Comparison of ENCODE assay signal across 8 cellular contexts in genomic region chr17:8248751-8249607, GRCh38. TPM values are rescaled to one million over a fixed set of nuclear protein-coding genes. Genes with fewer than 3 reads are reported as not detected.
DNase-seq lines count a peak whose midpoint lies in the region; ATAC-seq and TF ChIP-seq lines count a peak whose summit lies in the region.

Gene PFAS (plus strand): TSS chr17:8249289. CDS start chr17:8253938, 4,649 bp downstream.

- peaks cover 24% of the 10 kb centered on the region for H3K4me1 Mint-ChIP-seq in activated T-helper 17 cell treated with anti-CD3 and anti-CD28 coated beads, Interleukin-2, amount 50 U/mL, for 72 hours
- peaks cover 32 to 56% (median 49%) of the 10 kb centered on the region in 4 donors for H3K4me1 Mint-ChIP-seq in naive thymus-derived CD8-positive, alpha-beta T cell
- H3K4me1 Mint-ChIP-seq in stimulated activated memory B cell treated with anti-CD40 and anti-IgM and Interleukin-4, amounts not matched to agents 10 μg/mL and 1 μg/mL and 100 μg/mL, for 72 hours: peaks cover 45% of the 10 kb centered on the region

- POLR2A ChIA-PET in naive thymus-derived CD8-positive, alpha-beta T cell (lab: Charles Lee): interaction anchor here (0.7 to 9.3 kb wide), 22 partner anchors 11 to 835 kb away, joined by 3 to 437 read pairs (median 8); partner anchors contain the start of genes BORCS6, HES7, RANGRF and SLC25A35

- no peaks in the 10 kb centered on the region for H3K9me3 Mint-ChIP-seq in activated T-helper 17 cell treated with anti-CD3 and anti-CD28 coated beads, Interleukin-2, amount 50 U/mL, for 72 hours
- no peaks in the 10 kb centered on the region for H3K9me3 Mint-ChIP-seq in naive thymus-derived CD8-positive, alpha-beta T cell
- no peaks in the 10 kb centered on the region for H3K9me3 Mint-ChIP-seq in stimulated activated memory B cell treated with anti-CD40 and anti-IgM and Interleukin-4, amounts not matched to agents 10 μg/mL and 1 μg/mL and 100 μg/mL, for 72 hours

- peak within 1 kb of the TSS; percentile 99 for H3K27ac Mint-ChIP-seq in activated T-helper 17 cell treated with anti-CD3 and anti-CD28 coated beads, Interleukin-2, amount 50 U/mL, for 72 hours
- peak within 1 kb of the TSS; percentile 99 to 100 (median 100) for H3K27ac Mint-ChIP-seq in naive thymus-derived CD8-positive, alpha-beta T cell
- H3K27ac Mint-ChIP-seq in stimulated activated memory B cell treated with anti-CD40 and anti-IgM and Interleukin-4, amounts not matched to agents 10 μg/mL and 1 μg/mL and 100 μg/mL, for 72 hours: peak within 1 kb of the TSS; percentile 99

- peak within 1 kb of the TSS; percentile 99 for H3K4me3 ChIP-seq in fibroblast of mammary gland (ENCODE audit: control insufficient read depth, low read depth, low read length)

- ATAC-seq in GM21717 (IDR thresholded peaks at IDR 0.05; ENCODE audit: unreplicated experiment): peak; percentile 35
- peak; percentile 63 for ATAC-seq in activated T-helper 17 cell treated with anti-CD3 and anti-CD28 coated beads, Interleukin-2, amount 50 U/mL, for 72 hours (replicated peaks)
- peak; percentile 43 to 60 for ATAC-seq in naive thymus-derived CD8-positive, alpha-beta T cell
- ATAC-seq in stimulated activated memory B cell treated with anti-CD40 and anti-IgM and Interleukin-4, amounts not matched to agents 10 μg/mL and 1 μg/mL and 100 μg/mL, for 72 hours: peak; percentile 74

- peak within 1 kb of the TSS; percentile 100 for H3K4me3 Mint-ChIP-seq in activated T-helper 17 cell treated with anti-CD3 and anti-CD28 coated beads, Interleukin-2, amount 50 U/mL, for 72 hours
- peak within 1 kb of the TSS; percentile 95 to 100 (median 100) for H3K4me3 Mint-ChIP-seq in naive thymus-derived CD8-positive, alpha-beta T cell
- H3K4me3 Mint-ChIP-seq in stimulated activated memory B cell treated with anti-CD40 and anti-IgM and Interleukin-4, amounts not matched to agents 10 μg/mL and 1 μg/mL and 100 μg/mL, for 72 hours: peak within 1 kb of the TSS; percentile 88

- no peak for TF ChIP-seq CTCF in fibroblast of mammary gland (conservative IDR thresholded peaks at IDR 0.05; ENCODE audit: control insufficient read depth, insufficient read depth, low read depth, low read length)

- peaks cover 59% of the 10 kb centered on the region for H3K36me3 Mint-ChIP-seq in activated T-helper 17 cell treated with anti-CD3 and anti-CD28 coated beads, Interleukin-2, amount 50 U/mL, for 72 hours (ENCODE audit: low read depth)
- peaks cover 5 to 26% (median 9%) of the 10 kb centered on the region in 3 donors for H3K36me3 Mint-ChIP-seq in naive thymus-derived CD8-positive, alpha-beta T cell
- H3K36me3 Mint-ChIP-seq in stimulated activated memory B cell treated with anti-CD40 and anti-IgM and Interleukin-4, amounts not matched to agents 10 μg/mL and 1 μg/mL and 100 μg/mL, for 72 hours: peaks cover 29% of the 10 kb centered on the region

- DNase-seq in DMS153 (lab: John Stamatoyannopoulos, UW): peak; percentile 39
- peak; percentile 90 for DNase-seq in LHCN-M2 (ENCODE audit: low read depth)
- DNase-seq in RPMI8226: peak; percentile 96
- peak; percentile 88 for DNase-seq in fibroblast of mammary gland (ENCODE audit: low read depth)
- peak; percentile 91 to 97 (median 95) for DNase-seq in naive thymus-derived CD8-positive, alpha-beta T cell

- no peaks in the 10 kb centered on the region for H3K27me3 Mint-ChIP-seq in activated T-helper 17 cell treated with anti-CD3 and anti-CD28 coated beads, Interleukin-2, amount 50 U/mL, for 72 hours
- no peaks in the 10 kb centered on the region for H3K27me3 Mint-ChIP-seq in naive thymus-derived CD8-positive, alpha-beta T cell
- no peaks in the 10 kb centered on the region for H3K27me3 Mint-ChIP-seq in stimulated activated memory B cell treated with anti-CD40 and anti-IgM and Interleukin-4, amounts not matched to agents 10 μg/mL and 1 μg/mL and 100 μg/mL, for 72 hours

RNA-seq across cellular contexts. Expression of gene PFAS, which starts in this region (rescaled TPM):
- 34.7 and 44.2 TPM in 2 replicates for total RNA-seq in LHCN-M2 (2014; rRNA removed)
- 12.2 TPM for polyA plus RNA-seq in LHCN-M2 (2012)
- 100 to 1,000 TPM in 1 of 2 donors, 10 to 100 TPM in 1; 53.9 to 143 TPM for total RNA-seq in activated T-helper 17 cell treated with anti-CD3 and anti-CD28 coated beads, Interleukin-2, amount 50 U/mL, for 72 hours
- 10 to 100 TPM; 41.4 to 44.0 TPM for total RNA-seq in naive thymus-derived CD8-positive, alpha-beta T cell
- 10 to 100 TPM; 10.1 to 20.9 (median 19.8) TPM for polyA plus RNA-seq in naive thymus-derived CD8-positive, alpha-beta T cell

Comparison
In these comparisons a context has a peak if more than half of its experiments do, and no peak if none do; other contexts are left out.
1. Peak in every context shown above with its lines: DNase-seq, ATAC-seq and H3K4me3 ChIP-seq.
2. DNase-seq: peak in every context shown above with its lines; median percentile 96 in RPMI8226; 95 in naive thymus-derived CD8-positive, alpha-beta T cell; 90 in LHCN-M2; 88 in fibroblast of mammary gland; 39 in DMS153.